24 cellular contexts compared by ENCODE assay signal in the genomic region with DNA sequence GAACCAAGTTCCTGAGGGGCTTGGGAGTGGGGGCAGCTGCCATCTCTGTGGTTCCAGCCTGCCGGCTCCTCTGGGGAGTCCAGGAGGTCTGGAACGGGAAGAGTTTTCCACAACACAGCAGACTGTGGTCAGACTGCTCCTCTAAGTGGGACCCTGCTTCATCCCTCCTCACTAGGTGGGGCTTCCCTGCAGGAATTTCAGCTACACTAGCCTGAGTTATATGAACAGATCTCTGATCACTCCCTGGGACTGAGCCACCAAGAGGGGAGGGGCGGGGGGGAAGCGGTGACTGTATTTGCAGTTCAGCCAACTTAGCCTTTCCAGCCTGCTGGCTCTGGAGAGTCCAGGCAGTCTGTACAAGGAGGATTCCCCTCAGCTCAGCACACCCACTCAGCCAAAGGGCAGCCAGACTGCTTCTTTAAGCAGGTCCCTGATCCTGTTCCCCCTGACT. TPM values are rescaled to one million over a fixed set of nuclear protein-coding genes. Genes with fewer than 3 reads are reported as not detected.
DNase-seq lines count a peak whose midpoint lies in the region; ATAC-seq, FAIRE-seq and TF ChIP-seq lines count a peak whose summit lies in the region.
"Had no signal": no experiment of that assay in that cellular context is flagged by ENCODE, and none has a peak within 500 bp of the region (broad histone marks: within the 10 kb centered on the region; RNA-seq: fewer than 3 reads in every experiment).

No MANE protein-coding gene starts in this region.

- intact Hi-C loops in IMR-90 (cut with micrococcal nuclease) (no loop called here), psoas muscle (cut with DNase I) (no loop called here), gastrocnemius medialis (cut with DNase I; ENCODE audit: low total_unique reads) (no loop called here)

- peaks cover 3% of the 10 kb centered on the region for H3K4me1 Mint-ChIP-seq in astrocyte (ENCODE audit: low read depth, unreplicated experiment)

- H3K4me1 ChIP-seq in IMR-90 (ENCODE audit: control insufficient read depth, insufficient read depth, low read length) (no peaks in the 10 kb centered on the region; the same call in 1 of the 2 replicates), astrocyte (ENCODE audit: insufficient read depth, low read length) (no peaks in the 10 kb centered on the region), psoas muscle (peaks cover 3% of the 10 kb centered on the region), gastrocnemius medialis (peaks cover 0 to 4% of the 10 kb centered on the region in 2 donors)
- H3K4me1 ChIP-seq: prostate gland had no signal

- no peak overlapping the region for H4K8ac ChIP-seq in IMR-90 (ENCODE audit: low read depth in 2 of 2, low read length in 2 of 2)

- no peak overlapping the region for H2AK5ac ChIP-seq in IMR-90 (ENCODE audit: low read depth, low read length)

- H3K56ac ChIP-seq in IMR-90 (ENCODE audit: extremely low read depth, insufficient read depth, low read length), result no peak overlapping the region

- H4K20me1 ChIP-seq in IMR-90 (ENCODE audit: insufficient read depth, low read length) (no peaks in the 10 kb centered on the region), astrocyte (ENCODE audit: insufficient read depth, low read length) (no peaks in the 10 kb centered on the region)

- peak overlapping the region; percentile 58 for H2AFZ ChIP-seq in IMR-90 (replicated peaks; ENCODE audit: low read length, poor library complexity)
- no peak overlapping the region for H2AFZ ChIP-seq in astrocyte (ENCODE audit: low read depth, low read length)
- H2AFZ ChIP-seq: PC-9 had no signal

- no peak overlapping the region for H2BK15ac ChIP-seq in IMR-90 (ENCODE audit: low read depth, low read length)

- TF ChIP-seq RAD21 in IMR-90 (IDR thresholded peaks at IDR 0.05; ENCODE audit: low read length), result no peak

- H3K9me3 Mint-ChIP-seq in astrocyte (ENCODE audit: unreplicated experiment), result peaks cover 8% of the 10 kb centered on the region
- H3K9me3 Mint-ChIP-seq: activated naive CD4-positive, alpha-beta T cell treated with anti-CD3 and anti-CD28 coated beads, Interleukin-2, amount 50 U/mL, for 24 hours; effector memory CD8-positive, alpha-beta T cell had no signal

- H2AK9ac ChIP-seq in IMR-90 (replicated peaks; ENCODE audit: low read depth, low read length, poor library complexity), result no peak overlapping the region

- no peak overlapping the region for H2BK20ac ChIP-seq in IMR-90 (ENCODE audit: low read depth, low read length)

- WGBS in IMR-90 (ENCODE audit: extremely low coverage in 2 of 2, insufficient read length in 1 of 2), 2 experiments, result 27% methylated on average over 2 of the region's 4 CpGs; no CpG with 5 or more reads in 1 of the 2 experiments
- WGBS in psoas muscle, 3 donors, result 47 to 56% (median 54%) methylated on average over 4 of the region's 4 CpGs

- no peaks in the 10 kb centered on the region for H3K9me1 ChIP-seq in IMR-90 (ENCODE audit: insufficient read depth, low read length)

- no peaks in the 10 kb centered on the region for H3K79me2 ChIP-seq in astrocyte (ENCODE audit: insufficient read depth, low read length)

- no peak overlapping the region for H3K27ac ChIP-seq in IMR-90 (ENCODE audit: insufficient read depth, low read length)
- no peak overlapping the region for H3K27ac ChIP-seq in astrocyte (ENCODE audit: low read depth, low read length)
- H3K27ac ChIP-seq in psoas muscle, result no peak overlapping the region
- no peak overlapping the region for H3K27ac ChIP-seq in gastrocnemius medialis
- H3K27ac ChIP-seq: HL-60, PC-9, prostate gland had no signal

- TF ChIP-seq POLR2A in IMR-90 (IDR thresholded peaks at IDR 0.05; ENCODE audit: low read depth, low read length) (no peak), gastrocnemius medialis (IDR thresholded peaks at IDR 0.05) (no peak)

- TF ChIP-seq CTCF in IMR-90 (conservative IDR thresholded peaks at IDR 0.05; ENCODE audit: low read depth, low read length), result no peak
- no peak for TF ChIP-seq CTCF in astrocyte (IDR thresholded peaks at IDR 0.05; ENCODE audit: insufficient read depth, low read depth, low read length)
- no peak for TF ChIP-seq CTCF in psoas muscle (IDR thresholded peaks at IDR 0.05)
- TF ChIP-seq CTCF in gastrocnemius medialis (IDR thresholded peaks at IDR 0.05 in 4 of 5, conservative IDR thresholded peaks at IDR 0.05 in 1 of 5), result no peak

- no peak overlapping the region for H3K4me2 ChIP-seq in IMR-90 (ENCODE audit: low read depth, low read length)
- no peak overlapping the region for H3K4me2 ChIP-seq in astrocyte (ENCODE audit: low read length)
- H3K4me2 ChIP-seq: PC-9 had no signal

- H3K4me3 ChIP-seq in IMR-90 (ENCODE audit: insufficient read depth, low read depth, low read length), result no peak overlapping the region
- no peak overlapping the region for H3K4me3 ChIP-seq in astrocyte (ENCODE audit: insufficient read depth, low read depth, low read length)
- no peak overlapping the region for H3K4me3 ChIP-seq in psoas muscle
- H3K4me3 ChIP-seq in gastrocnemius medialis, result no peak overlapping the region
- H3K4me3 ChIP-seq: PC-9, prostate gland had no signal

- H3K23ac ChIP-seq in IMR-90 (ENCODE audit: low read depth, low read length), result no peak overlapping the region

- BruUV-seq in IMR-90 (replicated peaks; lab: Mats Ljungman, UMichigan), result no TSS peak

- H3K27ac Mint-ChIP-seq in astrocyte (ENCODE audit: unreplicated experiment), result no peak overlapping the region
- H3K27ac Mint-ChIP-seq: activated CD4-positive, alpha-beta memory T cell treated with anti-CD3 and anti-CD28 coated beads for 36 hours; activated naive CD4-positive, alpha-beta T cell treated with anti-CD3 and anti-CD28 coated beads, Interleukin-2, amount 50 U/mL, for 24 hours; effector memory CD8-positive, alpha-beta T cell; nephron progenitor cell had no signal

- no peak overlapping the region for H2BK5ac ChIP-seq in IMR-90 (ENCODE audit: low read depth, low read length, poor library complexity, severe bottlenecking)

- H3K4me3 Mint-ChIP-seq in astrocyte (ENCODE audit: unreplicated experiment), result no peak overlapping the region
- H3K4me3 Mint-ChIP-seq: activated CD4-positive, alpha-beta memory T cell treated with anti-CD3 and anti-CD28 coated beads for 36 hours; activated naive CD4-positive, alpha-beta T cell treated with anti-CD3 and anti-CD28 coated beads, Interleukin-2, amount 50 U/mL, for 24 hours; activated T-cell treated with anti-CD3 and anti-CD28 coated beads, Interleukin-2, amount 50 U/mL, for 4 hours; effector memory CD8-positive, alpha-beta T cell; nephron progenitor cell had no signal

- CTCF ChIA-PET in IMR-90 (lab: Yijun Ruan, JAX), result no interaction called here

- H3K9ac ChIP-seq in IMR-90 (ENCODE audit: low read depth, low read length) (no peak overlapping the region), astrocyte (ENCODE audit: low read length) (no peak overlapping the region)

- dilution Hi-C loops in IMR-90 (cut with HindIII; ENCODE audit: low sequenced_read_pairs, unreplicated experiment), result no loop called here

- in situ Hi-C loops in IMR-90 (cut with MboI; ENCODE audit: low sequenced_read_pairs), result no loop called here
- in situ Hi-C loops in gastrocnemius medialis (cut with MboI; ENCODE audit: low sequenced_read_pairs in 4 of 4), result no loop called here

- H3K79me1 ChIP-seq in IMR-90 (ENCODE audit: low read depth in 1 of 2, low read length in 2 of 2), result no peaks in the 10 kb centered on the region

- H3K27me3 Mint-ChIP-seq in astrocyte (ENCODE audit: low read depth, unreplicated experiment), result no peaks in the 10 kb centered on the region
- H3K27me3 Mint-ChIP-seq: activated CD4-positive, alpha-beta memory T cell treated with anti-CD3 and anti-CD28 coated beads for 36 hours; activated naive CD4-positive, alpha-beta T cell treated with anti-CD3 and anti-CD28 coated beads, Interleukin-2, amount 50 U/mL, for 24 hours; effector memory CD8-positive, alpha-beta T cell had no signal

- ATAC-seq in IMR-90 (ENCODE audit: low read depth) (peak; percentile 63), psoas muscle (peak; percentile 34 to 76 (median 62)), gastrocnemius medialis (no peak)
- ATAC-seq: activated T-cell treated with anti-CD3 and anti-CD28 coated beads, Interleukin-2, amount 50 U/mL, for 4 hours; effector memory CD8-positive, alpha-beta T cell had no signal

- no peak overlapping the region for H4K5ac ChIP-seq in IMR-90 (ENCODE audit: low read depth, low read length)

- POLR2A ChIA-PET in IMR-90 (lab: Charles Lee; ENCODE audit: unreplicated experiment), result no interaction called here

- H3K18ac ChIP-seq in IMR-90 (ENCODE audit: low read depth, low read length), result no peak overlapping the region

- no peaks in the 10 kb centered on the region for H3K36me3 ChIP-seq in IMR-90 (ENCODE audit: control insufficient read depth, insufficient read depth, low read length)
- H3K36me3 ChIP-seq in astrocyte (ENCODE audit: insufficient read depth, low read length), result no peaks in the 10 kb centered on the region
- H3K36me3 ChIP-seq in psoas muscle (ENCODE audit: insufficient read depth in 1 of 2, low read depth in 1 of 2), result no peaks in the 10 kb centered on the region
- H3K36me3 ChIP-seq in gastrocnemius medialis, result no peaks in the 10 kb centered on the region
- H3K36me3 ChIP-seq: prostate gland had no signal

- no peak overlapping the region for H3K14ac ChIP-seq in IMR-90 (replicated peaks; ENCODE audit: low read depth, low read length)

- peaks cover 7% of the 10 kb centered on the region for H3K36me3 Mint-ChIP-seq in astrocyte (ENCODE audit: low read depth, unreplicated experiment)

- FAIRE-seq in astrocyte (lab: Jason Lieb, UNC), result no peak

- H3K9me3 ChIP-seq in IMR-90 (ENCODE audit: control insufficient read depth, insufficient read depth, low read length) (no peaks in the 10 kb centered on the region), astrocyte (ENCODE audit: insufficient read depth, low read depth, low read length) (no peaks in the 10 kb centered on the region), psoas muscle (no peaks in the 10 kb centered on the region), gastrocnemius medialis (no peaks in the 10 kb centered on the region)
- H3K9me3 ChIP-seq: prostate gland had no signal

- H3K4ac ChIP-seq in IMR-90 (ENCODE audit: low read depth, low read length), result no peak overlapping the region

- H3K27me3 ChIP-seq in IMR-90 (ENCODE audit: control insufficient read depth, insufficient read depth, low read length), result no peaks in the 10 kb centered on the region
- no peaks in the 10 kb centered on the region for H3K27me3 ChIP-seq in astrocyte (ENCODE audit: insufficient read depth, low read length)
- H3K27me3 ChIP-seq in psoas muscle (ENCODE audit: insufficient read depth in 3 of 3, low read length in 2 of 3), result no peaks in the 10 kb centered on the region
- H3K27me3 ChIP-seq in gastrocnemius medialis, result no peaks in the 10 kb centered on the region

- DNase-seq in IMR-90 (peak; percentile 19), astrocyte (ENCODE audit: low read depth) (peak; percentile 19), glomerular visceral epithelial cell (ENCODE audit: extremely low spot score) (peak; percentile 78), psoas muscle (peak in 1 of 2 donors; percentile 27), OCI-M2 (lab: John Stamatoyannopoulos, UW; ENCODE audit: unreplicated experiment) (no peak), SW 1271 (lab: John Stamatoyannopoulos, UW) (no peak), gastrocnemius medialis (no peak)
- DNase-seq in activated CD4-positive, alpha-beta T cell treated with anti-CD3 and anti-CD28 coated beads for 1 hour, result no peak
- DNase-seq: activated CD4-positive, alpha-beta memory T cell treated with anti-CD3 and anti-CD28 coated beads for 36 hours; activated T-cell treated with anti-CD3 and anti-CD28 coated beads, Interleukin-2, amount 50 U/mL, for 4 hours; DMS 273 treated with DMSO at 0.1 percent for 48 hours; effector memory CD8-positive, alpha-beta T cell; foreskin fibroblast; KBM-7; mesenchymal stem cell; NCI-H1048; NCI-H2081; nephron progenitor cell; PC-9; stimulated activated naive CD4-positive, alpha-beta T cell; trophoblast cell had no signal

- no peak overlapping the region for H2BK120ac ChIP-seq in IMR-90 (ENCODE audit: low read depth, low read length)

- H4K91ac ChIP-seq in IMR-90 (ENCODE audit: insufficient read depth, low read depth, low read length), result no peak overlapping the region

RNA-seq across cellular contexts. Expression of a gene that starts 19.4 kb away (rescaled TPM):
- total RNA-seq in IMR-90 (2012; rRNA removed) (1.8 and 2.5 TPM in 2 replicates), astrocyte (4.9 and 5.3 TPM in 2 replicates), psoas muscle (1 to 10 TPM; 5.5 to 9.3 (median 6.8) TPM), gastrocnemius medialis (10 to 100 TPM in 1 of 4 donors, 1 to 10 TPM in 3; 2.5 to 19.2 (median 8.0) TPM)
- polyA plus RNA-seq in IMR-90 (2012; rRNA removed) (1.1 and 1.2 TPM in 2 replicates), psoas muscle (1 to 10 TPM; 1.4 to 2.5 (median 2.4) TPM)
- 0.76 and 0.96 TPM in 2 replicates for polyA plus RNA-seq in IMR-90 (2012; cell fraction: cytosol; rRNA removed)
- polyA plus RNA-seq in IMR-90 (2012; cell fraction: nucleus; rRNA removed; ENCODE audit: low replicate concordance), result 0.56 and 0.57 TPM in 2 replicates

Comparison
In these comparisons a context has a peak if more than half of its experiments do, and no peak if none do; other contexts are left out.
1. ATAC-seq: peak in IMR-90 (single experiment) and psoas muscle (4 of 4); none in gastrocnemius medialis (0 of 2).
2. DNase-seq: peak in IMR-90 (single experiment), astrocyte (single experiment) and glomerular visceral epithelial cell (single experiment); none in activated CD4-positive, alpha-beta T cell treated with anti-CD3 and anti-CD28 coated beads for 1 hour (single experiment), OCI-M2 (single experiment), SW 1271 (0 of 2) and gastrocnemius medialis (0 of 2).